13 cellular contexts compared by ENCODE assay signal in genomic region chr17:19446577-19446976, GRCh38. TPM values are rescaled to one million over a fixed set of nuclear protein-coding genes. Genes with fewer than 3 reads are reported as not detected.
A peak's percentile ranks its signal among the peaks of the same experiment; 100 is the strongest.
DNase-seq lines count a peak whose midpoint lies in the region; ATAC-seq, FAIRE-seq and TF ChIP-seq lines count a peak whose summit lies in the region.
"Not testable (repeated sequence)": the region's sequence is repeated elsewhere in the genome, so short reads cannot be mapped to it uniquely, and the experiment has no call there.
"Had no signal": no experiment of that assay in that cellular context is flagged by ENCODE, and none has a peak within 500 bp of the region (broad histone marks: within the 10 kb centered on the region; RNA-seq: fewer than 3 reads in every experiment).

No MANE protein-coding gene starts in this region.

- H3K36me3 ChIP-seq in A673 (ENCODE audit: insufficient read depth, low read length, poor library complexity, severe bottlenecking); Panc1 (ENCODE audit: control insufficient read depth, insufficient read depth, low read length); ascending aorta; endocrine pancreas (ENCODE audit: control insufficient read depth, insufficient read depth, low read length); keratinocyte (ENCODE audit: control insufficient read depth in 2 of 2, extremely low read depth in 1 of 2, insufficient read depth in 2 of 2, low read length in 2 of 2); skeletal muscle satellite cell (ENCODE audit: insufficient read depth, low read length); thyroid gland: not testable (repeated sequence)

- H3K9me3 Mint-ChIP-seq in neural crest cell, result peaks cover 11% of the 10 kb centered on the region

- DNase-seq in A673 (ENCODE audit: low spot score); Panc1 (ENCODE audit: low read depth, low spot score); keratinocyte (ENCODE audit: low read depth, low spot score); neural crest cell (ENCODE audit: low read depth, low spot score); thyroid gland: not testable (repeated sequence)
- DNase-seq in ascending aorta (ENCODE audit: low spot score in 2 of 2), result peak in 1 of 2 donors; percentile 59

- H3K27me3 Mint-ChIP-seq in neural crest cell (ENCODE audit: low read depth), result not testable (repeated sequence)

- peak overlapping the region; percentile 1 for H3K27ac Mint-ChIP-seq in neural crest cell (ENCODE audit: unreplicated experiment)

- TF ChIP-seq POLR2A in thyroid gland (IDR thresholded peaks at IDR 0.05), result not testable (repeated sequence)

- not testable (repeated sequence) for H3K9ac ChIP-seq in endocrine pancreas (ENCODE audit: control insufficient read depth, insufficient read depth, low read length); keratinocyte (ENCODE audit: control insufficient read depth, extremely low read depth, insufficient read depth, low read length)
- peak overlapping the region; percentile 52 for H3K9ac ChIP-seq in skeletal muscle satellite cell (ENCODE audit: low read depth, low read length)

- intact Hi-C loops in A673 (cut with micrococcal nuclease; ENCODE audit: unreplicated experiment) (loop anchor here (5.0 kb wide), 1 partner anchor 69 kb away; the partner anchor contains the start of gene MAPK7), Panc1 (cut with micrococcal nuclease; ENCODE audit: unreplicated experiment) (loop anchor here (2.0 to 5.0 kb wide), 2 partner anchors 69 to 84 kb away; partner anchors contain the start of genes B9D1 and MAPK7), ascending aorta (cut with DNase I) (loop anchor here (5.0 kb wide), 2 partner anchors 184 to 321 kb away; no protein-coding TSS in a partner anchor), thyroid gland (cut with DNase I) (loop anchor here (5.0 kb wide), 2 partner anchors 84 to 321 kb away; partner anchors contain the start of gene B9D1)

- CTCF ChIA-PET in A673 (lab: Charles Lee) (interaction anchor here (0.6 to 3.3 kb wide), 6 partner anchors 62 to 413 kb away, joined by 3 to 41 read pairs (median 6); partner anchors contain the start of genes B9D1 and MAPK7), Panc1 (lab: Charles Lee) (interaction anchor here (1.8 kb wide), 1 partner anchor 84 kb away, joined by 8 read pairs; the partner anchor contains the start of gene B9D1)

- not testable (repeated sequence) for FAIRE-seq in keratinocyte (lab: Jason Lieb, UNC)

- H3K4me3 ChIP-seq in A673 (ENCODE audit: low read depth, low read length, poor library complexity, severe bottlenecking); Panc1 (ENCODE audit: low read depth in 2 of 2, low read length in 2 of 2); ascending aorta; keratinocyte (ENCODE audit: control insufficient read depth in 2 of 3, extremely low read depth in 1 of 3, insufficient read depth in 2 of 3, low read depth in 1 of 3, low read length in 3 of 3); skeletal muscle satellite cell (ENCODE audit: low read length); thyroid gland (replicated peaks in 1 of 3): not testable (repeated sequence)
- H3K4me3 ChIP-seq in endocrine pancreas (ENCODE audit: control insufficient read depth, insufficient read depth, low read length), result peak overlapping the region; percentile 38

- H3K4me2 ChIP-seq in keratinocyte (ENCODE audit: control insufficient read depth, extremely low read depth, insufficient read depth, low read depth, low read length) (peak overlapping the region; percentile 32), skeletal muscle satellite cell (ENCODE audit: low read length) (peak overlapping the region; percentile 44)

- H4K20me1 ChIP-seq in keratinocyte (ENCODE audit: control insufficient read depth, extremely low read depth, insufficient read depth, low read length), result not testable (repeated sequence)

- in situ Hi-C loops in Panc1 (cut with HindIII; ENCODE audit: low pct_unique_long_range_greater_than_20kb, low sequenced_read_pairs), result not testable (repeated sequence)

- TF ChIP-seq CTCF in A673 (conservative IDR thresholded peaks at IDR 0.05; ENCODE audit: low read depth, low read length); Panc1 (IDR thresholded peaks at IDR 0.05); ascending aorta (IDR thresholded peaks at IDR 0.05); keratinocyte (optimal IDR thresholded peaks at IDR 0.05 in 1 of 3, IDR thresholded peaks at IDR 0.05 in 1 of 3, conservative IDR thresholded peaks at IDR 0.05 in 1 of 3; ENCODE audit: extremely low read depth in 1 of 3, insufficient read depth in 2 of 3, low read length in 3 of 3); neural crest cell (conservative IDR thresholded peaks at IDR 0.05); thyroid gland (IDR thresholded peaks at IDR 0.05): not testable (repeated sequence)

- dilution Hi-C loops in keratinocyte (cut with MboI; ENCODE audit: extremely low pct_ligation_motif_present, low sequenced_read_pairs), result not testable (repeated sequence)

- not testable (repeated sequence) for H3K79me2 ChIP-seq in keratinocyte (ENCODE audit: control insufficient read depth, insufficient read depth, low read length)

- H3K9me3 ChIP-seq in A673 (ENCODE audit: low read depth, low read length, poor library complexity, severe bottlenecking); Panc1 (ENCODE audit: control insufficient read depth, insufficient read depth, low read depth, low read length); ascending aorta; endocrine pancreas (ENCODE audit: control insufficient read depth, low read length); keratinocyte (ENCODE audit: control insufficient read depth, low read depth, low read length); skeletal muscle satellite cell (replicated peaks; ENCODE audit: low read length); thyroid gland: not testable (repeated sequence)

- H3K27ac ChIP-seq in A673 (ENCODE audit: low read depth, low read length, poor library complexity, severe bottlenecking) (peak overlapping the region; percentile 82), Panc1 (ENCODE audit: low read length) (peak overlapping the region; percentile 78), ascending aorta (peak overlapping the region; percentile 85 to 89), thyroid gland (peak overlapping the region in 2 of 3 donors; percentile 21 to 22)
- H3K27ac ChIP-seq in keratinocyte (ENCODE audit: control insufficient read depth, insufficient read depth, low read length), result not testable (repeated sequence)

- not testable (repeated sequence) for H3K27me3 ChIP-seq in A673 (replicated peaks; ENCODE audit: insufficient read depth, low read depth, low read length, poor library complexity); Panc1 (ENCODE audit: control insufficient read depth, insufficient read depth, low read length); ascending aorta; endocrine pancreas (ENCODE audit: control insufficient read depth, insufficient read depth, low read length); keratinocyte (ENCODE audit: control insufficient read depth, extremely low read depth, insufficient read depth, low read length); skeletal muscle satellite cell (ENCODE audit: control insufficient read depth, insufficient read depth, low read length); thyroid gland

- H3K36me3 Mint-ChIP-seq in neural crest cell (ENCODE audit: low read depth), result peaks cover 17% of the 10 kb centered on the region

- peaks cover 32% of the 10 kb centered on the region for H3K4me1 ChIP-seq in A673 (ENCODE audit: insufficient read depth, low read length, poor library complexity, severe bottlenecking)
- not testable (repeated sequence) for H3K4me1 ChIP-seq in Panc1 (ENCODE audit: control insufficient read depth, insufficient read depth, low read length); endocrine pancreas (ENCODE audit: control insufficient read depth, insufficient read depth, low read length); keratinocyte (ENCODE audit: control insufficient read depth, extremely low read depth, insufficient read depth, low read length); thyroid gland
- H3K4me1 ChIP-seq in ascending aorta, result peaks cover 14 to 24% of the 10 kb centered on the region in 2 donors
- peaks cover 25% of the 10 kb centered on the region for H3K4me1 ChIP-seq in skeletal muscle satellite cell (ENCODE audit: control insufficient read depth, insufficient read depth, low read length)

- H3K9me1 ChIP-seq in keratinocyte (ENCODE audit: control insufficient read depth, extremely low read depth, insufficient read depth, low read length), result not testable (repeated sequence)

- WGBS in thyroid gland, 2 donors, result 89 to 90% methylated on average over 25 to 26 of the region's 26 CpGs

- ATAC-seq in Panc1, result not testable (repeated sequence)

- not testable (repeated sequence) for H3K4me1 Mint-ChIP-seq in neural crest cell

- not testable (repeated sequence) for H2AFZ ChIP-seq in keratinocyte (ENCODE audit: control insufficient read depth, low read length)

- POLR2A ChIA-PET in A673 (lab: Charles Lee; ENCODE audit: low non-redundant PET), result interaction anchor here (0.6 kb wide), 1 partner anchor 69 kb away, joined by 4 read pairs; no protein-coding TSS in a partner anchor
- POLR2A ChIA-PET in Panc1 (lab: Charles Lee), result not testable (repeated sequence)

- BruUV-seq in A673 (replicated peaks; lab: Mats Ljungman, UMichigan); Panc1 (replicated peaks; lab: Mats Ljungman, UMichigan): not testable (repeated sequence)

- H3K4me3 Mint-ChIP-seq in neural crest cell, result not testable (repeated sequence)

RNA-seq across cellular contexts. Expression of gene RNF112, which starts 35.5 kb away (rescaled TPM):
- total RNA-seq in A673 (2021) (0.09 and 0.57 TPM in 2 replicates), Panc1 (2021; ENCODE audit: unreplicated experiment) (0.10 TPM), ascending aorta (0.53 TPM), neural crest cell (0.84 and 1.2 TPM in 2 replicates), thyroid gland (1 to 10 TPM in 3 of 4 donors, under 1 TPM in 1; 0.83 to 3.5 (median 2.2) TPM)
- polyA plus RNA-seq in Panc1 (2012; ENCODE audit: insufficient read length), result not detected
- polyA plus RNA-seq in keratinocyte, result 0.05 to 0.13 TPM in 2 of 3 replicates, not detected in the other
- polyA plus RNA-seq in keratinocyte (2011; ENCODE audit: low read depth), result 1.2 TPM
- polyA plus RNA-seq in keratinocyte (2011; cell fraction: cytosol; rRNA removed), result not detected in 2 replicates
- 0.32 and 0.59 TPM in 2 replicates for polyA plus RNA-seq in keratinocyte (2011; cell fraction: nucleus; rRNA removed)
- polyA plus RNA-seq in keratinocyte (2012; ENCODE audit: low replicate concordance), result 0.05 and 1.9 TPM in 2 replicates
- polyA minus RNA-seq in keratinocyte, result 0.07 to 0.10 TPM in 2 of 3 replicates, not detected in the other
- not detected for polyA minus RNA-seq in keratinocyte (2011; cell fraction: cytosol; rRNA and poly(A)+ RNA removed)
- not detected in 2 replicates for polyA minus RNA-seq in keratinocyte (2011; cell fraction: nucleus; rRNA and poly(A)+ RNA removed)
- 1.1 and 2.5 TPM in 2 replicates for total RNA-seq in skeletal muscle satellite cell (2012; rRNA removed)

RNA-seq across cellular contexts. Expression of gene MFAP4, which starts 59.6 kb away (rescaled TPM):
- total RNA-seq in A673 (2021) (60.9 and 92.7 TPM in 2 replicates), Panc1 (2021; ENCODE audit: unreplicated experiment) (0.92 TPM), ascending aorta (280 TPM), neural crest cell (0.26 and 0.43 TPM in 2 replicates), thyroid gland (100 to 1,000 TPM in 1 of 4 donors, 10 to 100 TPM in 3; 12.6 to 105 (median 53.5) TPM)
- polyA plus RNA-seq in Panc1 (2012; ENCODE audit: insufficient read length), result 0.75 TPM
- polyA plus RNA-seq in keratinocyte, result not detected in 3 replicates
- not detected for polyA plus RNA-seq in keratinocyte (2011; ENCODE audit: low read depth)
- not detected in 2 replicates for polyA plus RNA-seq in keratinocyte (2011; cell fraction: cytosol; rRNA removed)
- polyA plus RNA-seq in keratinocyte (2011; cell fraction: nucleus; rRNA removed), result not detected in 2 replicates
- polyA plus RNA-seq in keratinocyte (2012; ENCODE audit: low replicate concordance), result 0.32 and 0.38 TPM in 2 replicates
- not detected in 3 replicates for polyA minus RNA-seq in keratinocyte
- polyA minus RNA-seq in keratinocyte (2011; cell fraction: cytosol; rRNA and poly(A)+ RNA removed), result not detected
- not detected in 2 replicates for polyA minus RNA-seq in keratinocyte (2011; cell fraction: nucleus; rRNA and poly(A)+ RNA removed)
- total RNA-seq in skeletal muscle satellite cell (2012; rRNA removed), result 1.5 and 4.2 TPM in 2 replicates
- total RNA-seq: activated T-helper 2 cell treated with anti-CD3 and anti-CD28 coated beads, Interferon-gamma antibody, Interleukin-2, Interleukin-4, amounts not matched to agents 10 μg/mL and 5 μg/mL and 100 μg/mL, durations not matched to agents 14 hours and 24 hours and 36 hours; CD4-positive, alpha-beta T cell; epithelial cell of proximal tubule; naive thymus-derived CD8-positive, alpha-beta T cell; T-helper 1 cell treated with Interleukin-12 subunit alpha and Interleukin-12 subunit beta and Interleukin-4 antibody, amounts not matched to agents 30 ng/mL and 1 ng/mL, for 36 hours had no signal
- polyA plus RNA-seq: naive thymus-derived CD8-positive, alpha-beta T cell had no signal
